In genomic region chr11:18600915-18601569, GRCh38 we compare ENCODE assay signal across 16 cellular contexts. TPM values are rescaled to one million over a fixed set of nuclear protein-coding genes. Genes with fewer than 3 reads are reported as not detected.
DNase-seq lines count a peak whose midpoint lies in the region; ATAC-seq, FAIRE-seq and TF ChIP-seq lines count a peak whose summit lies in the region.
"Had no signal": no experiment of that assay in that cellular context is flagged by ENCODE, and none has a peak within 500 bp of the region (broad histone marks: within the 10 kb centered on the region; RNA-seq: fewer than 3 reads in every experiment).

No MANE protein-coding gene starts in this region.

- POLR2A ChIA-PET in H1 (lab: Charles Lee; ENCODE audit: partially characterized antibody) = interaction anchor here (1.2 to 2.2 kb wide), 2 partner anchors 9 to 12 kb away, joined by 4 to 8 read pairs; partner anchors contain the start of gene UEVLD
- POLR2A ChIA-PET in activated CD4-positive, alpha-beta T cell treated with anti-CD3 and anti-CD28 coated beads for 36 hours (lab: Charles Lee) = no interaction called here

- CTCF ChIA-PET in H1 (lab: Charles Lee; ENCODE audit: partially characterized antibody) = interaction anchor here (1.4 kb wide), 1 partner anchor 12 kb away, joined by 5 read pairs; the partner anchor contains the start of gene UEVLD
- CTCF ChIA-PET in activated CD4-positive, alpha-beta T cell treated with anti-CD3 and anti-CD28 coated beads for 36 hours (lab: Charles Lee) = interaction anchor here (0.8 to 0.9 kb wide), 2 partner anchors 34 to 66 kb away, joined by 3 read pairs; no protein-coding TSS in a partner anchor

- intact Hi-C loops in heart left ventricle (cut with DNase I) = no loop called here
- intact Hi-C loops in activated CD4-positive, alpha-beta T cell treated with anti-CD3 and anti-CD28 coated beads for 36 hours (cut with DNase I, micrococcal nuclease) = no loop called here

- H3K79me2 ChIP-seq in H1 (ENCODE audit: control insufficient read depth in 1 of 2, insufficient read depth in 2 of 2, low read length in 2 of 2) = no peaks in the 10 kb centered on the region

- no peak overlapping the region for H3K18ac ChIP-seq in H1 (ENCODE audit: extremely low read depth, low read length)

- FAIRE-seq in H1 (lab: Jason Lieb, UNC) = no peak
- FAIRE-seq: A549, GM12892 had no signal

- peaks cover 0 to 2% of the 10 kb centered on the region in 2 experiments for H4K20me1 ChIP-seq in H1 (replicated peaks in 1 of 2; ENCODE audit: control insufficient read depth in 1 of 2, insufficient read depth in 2 of 2, low read length in 2 of 2)

- no peak overlapping the region for H2AK5ac ChIP-seq in H1 (ENCODE audit: low read depth, low read length)

- TF ChIP-seq POLR2A in H1 (IDR thresholded peaks at IDR 0.05; ENCODE audit: control extremely low read depth in 1 of 2, low read depth in 2 of 2, low read length in 2 of 2) (no peak), heart left ventricle (IDR thresholded peaks at IDR 0.05) (no peak)

- no peak overlapping the region for H4K5ac ChIP-seq in H1 (ENCODE audit: insufficient read length, low read depth, low read length)

- H3K4me1 Mint-ChIP-seq in activated CD4-positive, alpha-beta T cell treated with anti-CD3 and anti-CD28 coated beads for 36 hours = no peaks in the 10 kb centered on the region
- H3K4me1 Mint-ChIP-seq: CD4-positive, alpha-beta memory T cell had no signal

- H2BK15ac ChIP-seq in H1 (ENCODE audit: low read length) = no peak overlapping the region

- H2BK12ac ChIP-seq in H1 (ENCODE audit: low read depth, low read length) = no peak overlapping the region

- peaks cover 2% of the 10 kb centered on the region for H3K36me3 Mint-ChIP-seq in activated CD4-positive, alpha-beta T cell treated with anti-CD3 and anti-CD28 coated beads for 36 hours (ENCODE audit: low read depth)

- H3K36me3 ChIP-seq in H1 (ENCODE audit: control insufficient read depth in 2 of 4, insufficient read depth in 4 of 4, low read length in 3 of 4) (peaks cover 0 to under 1% (median 0%) of the 10 kb centered on the region in 4 experiments; a peak in 1 of 8 replicates), heart left ventricle (peaks cover 0 to 23% (median 5%) of the 10 kb centered on the region in 9 donors), right atrium auricular region (peaks cover 9% of the 10 kb centered on the region), skeletal muscle tissue (ENCODE audit: control insufficient read depth in 3 of 3, insufficient read depth in 3 of 3, low read length in 3 of 3) (peaks cover 3 to 11% (median 4%) of the 10 kb centered on the region in 3 donors)
- H3K36me3 ChIP-seq: BE2C had no signal

- H4K91ac ChIP-seq in H1 (replicated peaks; ENCODE audit: insufficient read length, low read length) = no peak overlapping the region

- H3K27me3 ChIP-seq in H1 (replicated peaks in 1 of 4; ENCODE audit: control insufficient read depth in 3 of 4, extremely low read depth in 1 of 4, insufficient read depth in 3 of 4, low read length in 3 of 4) (no peaks in the 10 kb centered on the region), heart left ventricle (no peaks in the 10 kb centered on the region), right atrium auricular region (no peaks in the 10 kb centered on the region), skeletal muscle tissue (ENCODE audit: control insufficient read depth in 3 of 3, insufficient read depth in 3 of 3, low read length in 3 of 3) (no peaks in the 10 kb centered on the region)
- H3K27me3 ChIP-seq: BE2C had no signal

- no peak overlapping the region for H3K4me3 Mint-ChIP-seq in activated CD4-positive, alpha-beta T cell treated with anti-CD3 and anti-CD28 coated beads for 36 hours
- H3K4me3 Mint-ChIP-seq: CD4-positive, alpha-beta memory T cell; HFFc6 had no signal

- DNase-seq in H1 (ENCODE audit: low read depth in 1 of 2, low spot score in 2 of 2) = no peak
- no peak for DNase-seq in heart left ventricle
- DNase-seq in right atrium auricular region (ENCODE audit: low spot score) = no peak
- no peak for DNase-seq in activated CD4-positive, alpha-beta T cell treated with anti-CD3 and anti-CD28 coated beads for 36 hours
- DNase-seq: BE2C; CD4-positive, alpha-beta memory T cell; DND-41; GDM1; HCEC 1CT; HFFc6 had no signal

- no peaks in the 10 kb centered on the region for H3K9me3 Mint-ChIP-seq in activated CD4-positive, alpha-beta T cell treated with anti-CD3 and anti-CD28 coated beads for 36 hours (ENCODE audit: low read depth)
- H3K9me3 Mint-ChIP-seq: CD4-positive, alpha-beta memory T cell; HFFc6 had no signal

- H2BK120ac ChIP-seq in H1 (replicated peaks; ENCODE audit: low read depth, low read length) = no peak overlapping the region

- no peak for TF ChIP-seq RAD21 in H1 (IDR thresholded peaks at IDR 0.05 in 1 of 2, conservative IDR thresholded peaks at IDR 0.05 in 1 of 2; ENCODE audit: low read depth in 2 of 2, low read length in 2 of 2)

- TF ChIP-seq EP300 in H1 (IDR thresholded peaks at IDR 0.05; ENCODE audit: borderline replicate concordance in 1 of 2, low read depth in 2 of 2, low read length in 2 of 2) = no peak

- no peak overlapping the region for H3K4ac ChIP-seq in H1 (replicated peaks; ENCODE audit: insufficient read length, low read depth, low read length)

- H3K4me1 ChIP-seq in H1 (replicated peaks in 1 of 4; ENCODE audit: control insufficient read depth in 3 of 4, insufficient read depth in 4 of 4, low read length in 3 of 4) = no peaks in the 10 kb centered on the region
- peaks cover 0 to 17% (median 0%) of the 10 kb centered on the region in 12 donors for H3K4me1 ChIP-seq in heart left ventricle
- H3K4me1 ChIP-seq in right atrium auricular region = peaks cover 0 to 14% of the 10 kb centered on the region in 2 donors
- H3K4me1 ChIP-seq in skeletal muscle tissue (ENCODE audit: control insufficient read depth in 3 of 3, insufficient read depth in 3 of 3, low read length in 3 of 3) = peaks cover 0 to 4% (median 2%) of the 10 kb centered on the region in 3 donors
- H3K4me1 ChIP-seq: A549, BE2C had no signal

- H3K9me3 ChIP-seq in H1 (ENCODE audit: insufficient read depth in 2 of 2, low read depth in 1 of 2, low read length in 1 of 2) (no peaks in the 10 kb centered on the region), heart left ventricle (no peaks in the 10 kb centered on the region), right atrium auricular region (no peaks in the 10 kb centered on the region), skeletal muscle tissue (ENCODE audit: control insufficient read depth in 3 of 3, low read length in 3 of 3) (no peaks in the 10 kb centered on the region)
- H3K9me3 ChIP-seq: A549, BE2C had no signal

- WGBS in H1 (ENCODE audit: extremely low coverage in 1 of 2, insufficient coverage in 1 of 2, insufficient read length in 1 of 2, insufficient replicate concordance in 2 of 2, low coverage in 1 of 2, low lambda C conversion rate in 2 of 2, missing lambda C conversion rate in 1 of 2), 2 experiments = 92% methylated on average over 4 of the region's 4 CpGs; no CpG with 5 or more reads in 1 of the 2 experiments
- WGBS in heart left ventricle, 4 donors = 93 to 98% (median 94%) methylated on average over 4 of the region's 4 CpGs

- no peak overlapping the region for H3K4me3 ChIP-seq in H1 (ENCODE audit: extremely low read depth in 1 of 4, insufficient read depth in 2 of 4, low read depth in 3 of 4, low read length in 4 of 4)
- no peak overlapping the region for H3K4me3 ChIP-seq in heart left ventricle
- no peak overlapping the region for H3K4me3 ChIP-seq in right atrium auricular region
- no peak overlapping the region for H3K4me3 ChIP-seq in skeletal muscle tissue (ENCODE audit: low read length in 3 of 3)
- H3K4me3 ChIP-seq: A549 had no signal

- no peak overlapping the region for H3K23ac ChIP-seq in H1 (ENCODE audit: insufficient read length)

- no peak overlapping the region for H3K4me2 ChIP-seq in H1 (ENCODE audit: insufficient read depth in 1 of 2, low read depth in 2 of 2, low read length in 2 of 2)
- H3K4me2 ChIP-seq: A549 had no signal

- H3K79me1 ChIP-seq in H1 (ENCODE audit: low read depth, low read length) = no peaks in the 10 kb centered on the region; the same call in 1 of the 2 replicates

- ATAC-seq in heart left ventricle (peak; percentile 75 to 85 (median 78)), GM19463 (IDR thresholded peaks at IDR 0.05; ENCODE audit: unreplicated experiment) (no peak), HG03108 (IDR thresholded peaks at IDR 0.05; ENCODE audit: unreplicated experiment) (no peak)
- ATAC-seq in activated CD4-positive, alpha-beta T cell treated with anti-CD3 and anti-CD28 coated beads for 36 hours = no peak
- ATAC-seq: A549 had no signal

- H3K56ac ChIP-seq in H1 (replicated peaks; ENCODE audit: insufficient read length, low read depth, low read length) = no peak overlapping the region

- no peak overlapping the region for H3K9ac ChIP-seq in H1 (replicated peaks in 1 of 4; ENCODE audit: extremely low read depth in 1 of 4, low read depth in 3 of 4, low read length in 3 of 4)
- peak overlapping the region in 1 of 3 donors; percentile 8 for H3K9ac ChIP-seq in skeletal muscle tissue (ENCODE audit: low read depth in 1 of 3, low read length in 3 of 3)

- H3K23me2 ChIP-seq in H1 (ENCODE audit: low read depth, low read length) = no peaks in the 10 kb centered on the region

- H4K8ac ChIP-seq in H1 (ENCODE audit: extremely low read depth, insufficient read depth, low read length) = peak overlapping the region; percentile 39; the same call in 1 of the 2 replicates

- H2BK5ac ChIP-seq in H1 (ENCODE audit: low read depth, low read length) = no peak overlapping the region

- no peak overlapping the region for H3K27ac Mint-ChIP-seq in activated CD4-positive, alpha-beta T cell treated with anti-CD3 and anti-CD28 coated beads for 36 hours
- H3K27ac Mint-ChIP-seq: CD4-positive, alpha-beta memory T cell; HFFc6 had no signal

- H2BK20ac ChIP-seq in H1 (ENCODE audit: low read length) = no peak overlapping the region

- no peak overlapping the region for H2AFZ ChIP-seq in H1 (ENCODE audit: low read length)

- no peaks in the 10 kb centered on the region for H3K27me3 Mint-ChIP-seq in activated CD4-positive, alpha-beta T cell treated with anti-CD3 and anti-CD28 coated beads for 36 hours
- H3K27me3 Mint-ChIP-seq: CD4-positive, alpha-beta memory T cell had no signal

- H3K27ac ChIP-seq in H1 (ENCODE audit: low read depth, low read length) (no peak overlapping the region), heart left ventricle (peak overlapping the region in 8 of 12 donors; percentile 4 to 61 (median 50)), right atrium auricular region (peak overlapping the region; percentile 25 to 69), skeletal muscle tissue (ENCODE audit: low read depth, low read length) (peak overlapping the region; percentile 30)
- H3K27ac ChIP-seq: A549, C4-2B had no signal

- no peak overlapping the region for H3K14ac ChIP-seq in H1 (ENCODE audit: insufficient read length)

- TF ChIP-seq CTCF in H1 (IDR thresholded peaks at IDR 0.05; ENCODE audit: control extremely low read depth in 1 of 3, insufficient read depth in 1 of 3, low read depth in 1 of 3, low read length in 3 of 3) (no peak), heart left ventricle (IDR thresholded peaks at IDR 0.05) (no peak), right atrium auricular region (IDR thresholded peaks at IDR 0.05) (no peak)

RNA-seq across cellular contexts. Expression of gene MISFA, which starts 1.5 kb away (rescaled TPM):
- total RNA-seq in H1 (2021; fragmentation: NEBNext Ultra II Directional; extraction: Animal tissue kit (Norgen Biotek cat#: 25700)) = 3.8 and 4.1 TPM in 2 replicates
- 0.33 and 0.51 TPM in 2 replicates for polyA plus RNA-seq in H1 (2011; rRNA removed)
- 1.1 TPM for polyA plus RNA-seq in H1 (2011; cell fraction: cytosol; rRNA removed)
- polyA plus RNA-seq in H1 (2011; cell fraction: nucleus; rRNA removed) = not detected
- polyA plus RNA-seq in H1 (2012, experiment 1 of 2) = 1.3 to 5.9 TPM (median 3.1 TPM) in 4 replicates
- 1.5 TPM for polyA plus RNA-seq in H1 (2012, experiment 2 of 2)
- 3.6 TPM for polyA plus RNA-seq in H1 (2013, experiment 1 of 2)
- 3.0 TPM for polyA plus RNA-seq in H1 (2013, experiment 2 of 2)
- polyA minus RNA-seq in H1 (2011; rRNA and poly(A)+ RNA removed) = 1.3 and 3.4 TPM in 2 replicates
- not detected for polyA minus RNA-seq in H1 (2011; cell fraction: cytosol; rRNA and poly(A)+ RNA removed)
- polyA minus RNA-seq in H1 (2011; cell fraction: nucleus; rRNA and poly(A)+ RNA removed) = 2.1 TPM
- total RNA-seq in heart left ventricle = 10 to 100 TPM in 1 of 9 donors, 1 to 10 TPM in 8; 3.1 to 10.6 (median 7.8) TPM
- 10 to 100 TPM in 1 of 2 donors, under 1 TPM in 1; 0.93 to 11.1 TPM for polyA plus RNA-seq in heart left ventricle
- total RNA-seq in right atrium auricular region = 1 to 10 TPM; 1.3 to 8.3 TPM
- not detected for total RNA-seq in skeletal muscle tissue
- total RNA-seq in activated CD4-positive, alpha-beta T cell treated with anti-CD3 and anti-CD28 coated beads for 36 hours = 1 to 10 TPM; 1.3 to 3.0 TPM

RNA-seq across cellular contexts. Expression of gene UEVLD, which starts 12.5 kb away (rescaled TPM):
- total RNA-seq in H1 (2021; fragmentation: NEBNext Ultra II Directional; extraction: Animal tissue kit (Norgen Biotek cat#: 25700)) = 6.0 and 7.3 TPM in 2 replicates
- polyA plus RNA-seq in H1 (2011; rRNA removed) (3.6 and 4.1 TPM in 2 replicates), heart left ventricle (10 to 100 TPM in 1 of 2 donors, 1 to 10 TPM in 1; 4.3 to 15.4 TPM)
- polyA plus RNA-seq in H1 (2011; cell fraction: cytosol; rRNA removed) = 5.1 TPM
- polyA plus RNA-seq in H1 (2011; cell fraction: nucleus; rRNA removed) = 2.2 TPM
- polyA plus RNA-seq in H1 (2012, experiment 1 of 2) = 4.8 to 7.7 TPM (median 5.5 TPM) in 4 replicates
- 1.5 TPM for polyA plus RNA-seq in H1 (2012, experiment 2 of 2)
- 5.5 TPM for polyA plus RNA-seq in H1 (2013, experiment 1 of 2)
- polyA plus RNA-seq in H1 (2013, experiment 2 of 2) = 4.3 TPM
- polyA minus RNA-seq in H1 (2011; rRNA and poly(A)+ RNA removed) = 4.9 and 10.5 TPM in 2 replicates
- polyA minus RNA-seq in H1 (2011; cell fraction: cytosol; rRNA and poly(A)+ RNA removed) = 4.5 TPM
- polyA minus RNA-seq in H1 (2011; cell fraction: nucleus; rRNA and poly(A)+ RNA removed) = 8.6 TPM
- total RNA-seq in heart left ventricle (10 to 100 TPM; 16.9 to 37.8 (median 23.1) TPM), right atrium auricular region (10 to 100 TPM; 19.7 to 20.7 TPM), skeletal muscle tissue (12.0 TPM)
- 10 to 100 TPM; 14.3 to 16.0 TPM for total RNA-seq in activated CD4-positive, alpha-beta T cell treated with anti-CD3 and anti-CD28 coated beads for 36 hours

RNA-seq across cellular contexts. Expression of gene SPTY2D1, which starts 33.1 kb away (rescaled TPM):
- total RNA-seq in H1 (2021; fragmentation: NEBNext Ultra II Directional; extraction: Animal tissue kit (Norgen Biotek cat#: 25700)) = 17.1 and 17.6 TPM in 2 replicates
- polyA plus RNA-seq in H1 (2011; rRNA removed) (4.9 and 6.0 TPM in 2 replicates), heart left ventricle (1 to 10 TPM; 1.7 to 9.1 TPM)
- 7.6 TPM for polyA plus RNA-seq in H1 (2011; cell fraction: cytosol; rRNA removed)
- polyA plus RNA-seq in H1 (2011; cell fraction: nucleus; rRNA removed) = 7.3 TPM
- polyA plus RNA-seq in H1 (2012, experiment 1 of 2) = 7.1 to 9.0 TPM (median 8.1 TPM) in 4 replicates
- polyA plus RNA-seq in H1 (2012, experiment 2 of 2) = 0.62 TPM
- polyA plus RNA-seq in H1 (2013, experiment 1 of 2) = 8.9 TPM
- 8.7 TPM for polyA plus RNA-seq in H1 (2013, experiment 2 of 2)
- polyA minus RNA-seq in H1 (2011; rRNA and poly(A)+ RNA removed) = 9.9 and 14.0 TPM in 2 replicates
- 5.7 TPM for polyA minus RNA-seq in H1 (2011; cell fraction: cytosol; rRNA and poly(A)+ RNA removed)
- 7.8 TPM for polyA minus RNA-seq in H1 (2011; cell fraction: nucleus; rRNA and poly(A)+ RNA removed)
- total RNA-seq in heart left ventricle (10 to 100 TPM in 6 of 9 donors, 1 to 10 TPM in 3; 8.2 to 13.3 (median 11.4) TPM), right atrium auricular region (10 to 100 TPM in 1 of 2 donors, 1 to 10 TPM in 1; 9.2 to 15.3 TPM), skeletal muscle tissue (13.6 TPM)
- total RNA-seq in activated CD4-positive, alpha-beta T cell treated with anti-CD3 and anti-CD28 coated beads for 36 hours = 10 to 100 TPM; 17.8 to 26.4 TPM

Comparison
In these comparisons a context has a peak if more than half of its experiments do, and no peak if none do; other contexts are left out.
1. ATAC-seq: peak in heart left ventricle (4 of 4); none in GM19463 (single experiment), activated CD4-positive, alpha-beta T cell treated with anti-CD3 and anti-CD28 coated beads for 36 hours (single experiment) and HG03108 (single experiment).